19 cellular contexts compared by ENCODE assay signal in genomic region chr18:34128436-34128835, GRCh38.
"Had no signal": no experiment of that assay in that cellular context is flagged by ENCODE, and none has a peak within 500 bp of the region (broad histone marks: within the 10 kb centered on the region; RNA-seq: fewer than 3 reads in every experiment).

No MANE protein-coding gene starts in this region.

- DNase-seq: activated CD4-positive, alpha-beta T cell treated with anti-CD3 and anti-CD28 coated beads for 1 hour; activated CD4-positive, alpha-beta T cell treated with anti-CD3 and anti-CD28 coated beads, Interleukin-2, amount 50 U/mL, for 48 hours; activated CD8-positive, alpha-beta memory T cell treated with anti-CD3 and anti-CD28 coated beads, Interleukin-2, amount 10 ng/mL, durations not matched to agents 7 days and 5 days; activated effector memory CD4-positive, alpha-beta T cell treated with anti-CD3 and anti-CD28 coated beads, Interleukin-2, amount 50 U/mL, for 16 hours; activated T-cell treated with anti-CD3 and anti-CD28 coated beads, Interleukin-2, amount 50 U/mL, for 4 hours; anterior cingulate cortex; colonic mucosa; left colon; mucosa of descending colon; naive thymus-derived CD8-positive, alpha-beta T cell; stimulated activated CD4-positive, alpha-beta T cell treated with anti-CD3 and anti-CD28 coated beads, Interleukin-2, amount 100 ng/mL, for 24 hours; stimulated activated naive CD4-positive, alpha-beta T cell; substantia nigra; T-helper 9 cell; transverse colon had no signal

- H3K36me3 ChIP-seq: colonic mucosa, transverse colon had no signal

- H3K9me3 Mint-ChIP-seq: activated T-cell treated with anti-CD3 and anti-CD28 coated beads, Interleukin-2, amount 50 U/mL, for 4 hours had no signal

- H3K27ac ChIP-seq: colonic mucosa, transverse colon had no signal

- H3K4me1 ChIP-seq: colonic mucosa, transverse colon had no signal

- H3K27me3 ChIP-seq: colonic mucosa, transverse colon had no signal

- H3K4me3 Mint-ChIP-seq: activated CD8-positive, alpha-beta memory T cell treated with anti-CD3 and anti-CD28 coated beads, Interleukin-2, amount 10 ng/mL, durations not matched to agents 7 days and 5 days; activated T-cell treated with anti-CD3 and anti-CD28 coated beads, Interleukin-2, amount 50 U/mL, for 4 hours; naive thymus-derived CD8-positive, alpha-beta T cell had no signal

- H3K27ac Mint-ChIP-seq: activated CD8-positive, alpha-beta memory T cell treated with anti-CD3 and anti-CD28 coated beads, Interleukin-2, amount 10 ng/mL, durations not matched to agents 7 days and 5 days; activated naive CD4-positive, alpha-beta T cell treated with anti-CD3 and anti-CD28 coated beads, Interleukin-2, amount 50 U/mL, for 72 hours; naive thymus-derived CD8-positive, alpha-beta T cell; progenitor cell of endocrine pancreas had no signal

- H3K9me3 ChIP-seq: colonic mucosa, mucosa of descending colon, transverse colon had no signal

- H3K4me3 ChIP-seq: colonic mucosa, lung, mucosa of descending colon, transverse colon had no signal

- H3K27me3 Mint-ChIP-seq: activated CD8-positive, alpha-beta memory T cell treated with anti-CD3 and anti-CD28 coated beads, Interleukin-2, amount 10 ng/mL, durations not matched to agents 7 days and 5 days; naive thymus-derived CD8-positive, alpha-beta T cell; progenitor cell of endocrine pancreas had no signal

- H3K4me1 Mint-ChIP-seq: activated CD8-positive, alpha-beta memory T cell treated with anti-CD3 and anti-CD28 coated beads, Interleukin-2, amount 10 ng/mL, durations not matched to agents 7 days and 5 days; naive thymus-derived CD8-positive, alpha-beta T cell had no signal

- ATAC-seq: activated CD8-positive, alpha-beta memory T cell treated with anti-CD3 and anti-CD28 coated beads, Interleukin-2, amount 10 ng/mL, durations not matched to agents 7 days and 5 days; activated naive CD4-positive, alpha-beta T cell treated with anti-CD3 and anti-CD28 coated beads, Interleukin-2, amount 50 U/mL, for 72 hours; activated T-cell treated with anti-CD3 and anti-CD28 coated beads, Interleukin-2, amount 50 U/mL, for 4 hours; left colon; mucosa of descending colon; naive thymus-derived CD8-positive, alpha-beta T cell; sciatic nerve had no signal

- H3K36me3 Mint-ChIP-seq: activated CD8-positive, alpha-beta memory T cell treated with anti-CD3 and anti-CD28 coated beads, Interleukin-2, amount 10 ng/mL, durations not matched to agents 7 days and 5 days; activated naive CD4-positive, alpha-beta T cell treated with anti-CD3 and anti-CD28 coated beads, Interleukin-2, amount 50 U/mL, for 72 hours; naive thymus-derived CD8-positive, alpha-beta T cell had no signal
